Comparison of ENCODE assay signal across 28 cellular contexts in genomic region chr6:3646616-3647362, GRCh38.
"Had no signal": no experiment of that assay in that cellular context is flagged by ENCODE, and none has a peak within 500 bp of the region (broad histone marks: within the 10 kb centered on the region; RNA-seq: fewer than 3 reads in every experiment).

No MANE protein-coding gene starts in this region.

- H3K4me1 Mint-ChIP-seq: activated CD4-positive, alpha-beta memory T cell treated with anti-CD3 and anti-CD28 coated beads, Interleukin-2, amount 10 ng/mL, durations not matched to agents 7 days and 5 days; activated naive CD4-positive, alpha-beta T cell treated with anti-CD3 and anti-CD28 coated beads, Interleukin-2, amount 50 U/mL, for 24 hours; activated naive CD8-positive, alpha-beta T cell treated with anti-CD3 and anti-CD28 coated beads, Interleukin-2, amount 10 ng/mL, durations not matched to agents 7 days and 5 days had no signal

- H3K4me1 ChIP-seq: ascending aorta had no signal

- H3K4me3 Mint-ChIP-seq: activated CD4-positive, alpha-beta memory T cell treated with anti-CD3 and anti-CD28 coated beads, Interleukin-2, amount 10 ng/mL, durations not matched to agents 7 days and 5 days; activated naive CD4-positive, alpha-beta T cell treated with anti-CD3 and anti-CD28 coated beads, Interleukin-2, amount 50 U/mL, for 24 hours; activated naive CD8-positive, alpha-beta T cell treated with anti-CD3 and anti-CD28 coated beads, Interleukin-2, amount 10 ng/mL, durations not matched to agents 7 days and 5 days; activated T-cell treated with anti-CD3 and anti-CD28 coated beads, Interleukin-2, amount 50 U/mL, for 24 hours had no signal

- DNase-seq: activated CD4-positive, alpha-beta memory T cell treated with anti-CD3 and anti-CD28 coated beads, Interleukin-2, amount 10 ng/mL, durations not matched to agents 7 days and 5 days; activated CD4-positive, alpha-beta T cell treated with anti-CD3 and anti-CD28 coated beads for 1 hour; activated CD4-positive, alpha-beta T cell treated with anti-CD3 and anti-CD28 coated beads for 48 hours; activated CD4-positive, CD25-positive, alpha-beta regulatory T cell; activated gamma-delta T cell; activated naive CD4-positive, alpha-beta T cell treated with Interleukin-2 at 50 U/mL for 16 hours; activated naive CD8-positive, alpha-beta T cell treated with anti-CD3 and anti-CD28 coated beads, Interleukin-2, amount 10 ng/mL, durations not matched to agents 7 days and 5 days; activated T-cell treated with anti-CD3 and anti-CD28 coated beads, Interleukin-2, amount 50 U/mL, for 24 hours; amygdala; MM.1S; MV-4-11; NCI-H1092; NCI-H1436 treated with DMSO at 0.1 percent for 48 hours; NCI-H1694 treated with DMSO at 0.1 percent for 48 hours; NCI-H2029; NCI-H345; NCI-H524 treated with DMSO at 0.1 percent for 48 hours; Right ventricle myocardium superior; SW 1271; T-helper 1 cell; T-helper 2 cell; T-helper 9 cell; WERI-Rb-1 had no signal

- H3K4me2 ChIP-seq: KMS-11 had no signal

- H3K36me3 ChIP-seq: ascending aorta, cardiac muscle cell, WERI-Rb-1 had no signal

- H3K4me3 ChIP-seq: ascending aorta, cardiac muscle cell had no signal

- H3K27ac ChIP-seq: ascending aorta, cardiac muscle cell, KMS-11, WERI-Rb-1 had no signal

- H3K27me3 ChIP-seq: ascending aorta, cardiac muscle cell had no signal

- H3K36me3 Mint-ChIP-seq: activated naive CD4-positive, alpha-beta T cell treated with anti-CD3 and anti-CD28 coated beads, Interleukin-2, amount 50 U/mL, for 24 hours; activated naive CD8-positive, alpha-beta T cell treated with anti-CD3 and anti-CD28 coated beads, Interleukin-2, amount 10 ng/mL, durations not matched to agents 7 days and 5 days had no signal

- H3K27ac Mint-ChIP-seq: activated CD4-positive, alpha-beta memory T cell treated with anti-CD3 and anti-CD28 coated beads, Interleukin-2, amount 10 ng/mL, durations not matched to agents 7 days and 5 days; activated naive CD4-positive, alpha-beta T cell treated with anti-CD3 and anti-CD28 coated beads, Interleukin-2, amount 50 U/mL, for 24 hours; activated naive CD8-positive, alpha-beta T cell treated with anti-CD3 and anti-CD28 coated beads, Interleukin-2, amount 10 ng/mL, durations not matched to agents 7 days and 5 days; activated T-cell treated with anti-CD3 and anti-CD28 coated beads, Interleukin-2, amount 50 U/mL, for 24 hours; activated T-helper 2 cell treated with anti-CD3 and anti-CD28 coated beads, Interferon-gamma antibody, Interleukin-2, Interleukin-4, amounts not matched to agents 10 μg/mL and 5 μg/mL and 100 μg/mL, durations not matched to agents 14 hours and 24 hours and 36 hours had no signal

- H3K9me3 Mint-ChIP-seq: activated CD4-positive, alpha-beta memory T cell treated with anti-CD3 and anti-CD28 coated beads, Interleukin-2, amount 10 ng/mL, durations not matched to agents 7 days and 5 days; activated naive CD4-positive, alpha-beta T cell treated with anti-CD3 and anti-CD28 coated beads, Interleukin-2, amount 50 U/mL, for 24 hours; activated naive CD8-positive, alpha-beta T cell treated with anti-CD3 and anti-CD28 coated beads, Interleukin-2, amount 10 ng/mL, durations not matched to agents 7 days and 5 days; activated T-cell treated with anti-CD3 and anti-CD28 coated beads, Interleukin-2, amount 50 U/mL, for 24 hours; activated T-helper 2 cell treated with anti-CD3 and anti-CD28 coated beads, Interferon-gamma antibody, Interleukin-2, Interleukin-4, amounts not matched to agents 10 μg/mL and 5 μg/mL and 100 μg/mL, durations not matched to agents 14 hours and 24 hours and 36 hours had no signal
